ENCODE assay signal across 8 cellular contexts in the genomic region with DNA sequence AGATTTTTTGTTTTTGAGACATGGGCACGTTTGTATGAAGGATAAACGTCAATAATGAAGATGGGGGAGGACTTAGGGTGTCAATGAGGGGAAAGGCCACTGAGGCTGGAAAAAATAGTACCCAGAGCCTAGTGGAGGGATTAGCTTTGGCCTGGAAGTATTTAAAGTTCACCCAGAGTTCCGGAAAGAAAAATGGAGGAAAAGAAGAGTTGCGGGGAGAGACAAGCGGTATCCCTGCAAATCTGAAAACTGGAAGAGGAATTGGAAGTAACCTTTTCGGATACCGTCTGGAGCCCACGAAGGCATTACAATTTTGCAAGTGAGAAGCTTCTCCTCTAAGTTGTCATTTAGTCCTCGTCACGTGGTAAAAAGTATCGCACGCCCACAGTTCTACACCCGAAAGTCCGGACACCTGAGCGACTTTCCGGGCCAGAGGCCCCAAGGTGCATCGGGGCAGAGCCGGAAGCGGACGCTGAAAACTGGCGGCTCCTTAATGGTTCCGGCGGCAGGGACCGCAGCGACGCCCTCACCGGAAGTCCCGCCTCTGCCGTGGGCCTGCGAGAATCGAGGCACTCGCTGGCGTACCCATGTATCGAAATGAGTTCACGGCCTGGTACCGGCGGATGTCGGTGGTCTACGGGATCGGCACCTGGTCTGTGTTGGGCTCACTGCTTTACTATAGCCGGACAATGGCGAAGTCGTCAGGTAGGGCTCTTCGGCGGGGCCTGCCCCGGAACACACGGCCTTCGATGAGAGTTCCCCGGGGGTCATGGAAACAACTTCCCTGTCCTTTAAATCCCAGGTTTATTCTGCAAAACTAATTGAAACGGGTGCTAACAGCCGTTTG. TPM values are rescaled to one million over a fixed set of nuclear protein-coding genes. Genes with fewer than 3 reads are reported as not detected.
DNase-seq lines count a peak whose midpoint lies in the region; ATAC-seq and TF ChIP-seq lines count a peak whose summit lies in the region.

A gene with protein sequence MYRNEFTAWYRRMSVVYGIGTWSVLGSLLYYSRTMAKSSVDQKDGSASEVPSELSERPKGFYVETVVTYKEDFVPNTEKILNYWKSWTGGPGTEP (plus strand): TSS at position 541 of the 847 bp plus-strand sequence. CDS start 47 bp downstream, at position 588.

- H3K27me3 Mint-ChIP-seq in activated T-helper 2 cell treated with anti-CD3 and anti-CD28 coated beads, Interferon-gamma antibody, Interleukin-2, Interleukin-4, amounts not matched to agents 10 μg/mL and 5 μg/mL and 100 μg/mL, durations not matched to agents 14 hours and 24 hours and 36 hours (ENCODE audit: low read depth), result no peaks in the 10 kb centered on the region
- no peaks in the 10 kb centered on the region for H3K27me3 Mint-ChIP-seq in natural killer cell treated with Interleukin-12 subunit alpha and Interleukin-12 subunit beta and Interleukin-15 and Interleukin-18, amount 100 ng/mL, for 72 hours

- H3K36me3 ChIP-seq in RWPE2 (ENCODE audit: low read depth), result peaks cover 21% of the 10 kb centered on the region

- DNase-seq in EH (ENCODE audit: low read depth) (peak; percentile 86), H4 (ENCODE audit: low spot score) (peak; percentile 87), LoVo (ENCODE audit: low spot score) (peak; percentile 93), RWPE2 (ENCODE audit: low spot score) (peak; percentile 92), fibroblast of peridontal ligament (ENCODE audit: extremely low read depth) (peak; percentile 83)
- DNase-seq in activated T-helper 2 cell treated with anti-CD3 and anti-CD28 coated beads, Interferon-gamma antibody, Interleukin-2, Interleukin-4, amounts not matched to agents 10 μg/mL and 5 μg/mL and 100 μg/mL, durations not matched to agents 14 hours and 24 hours and 36 hours (ENCODE audit: low spot score), result peak; percentile 91
- DNase-seq in natural killer cell treated with Interleukin-12 subunit alpha and Interleukin-12 subunit beta and Interleukin-15 and Interleukin-18, amount 100 ng/mL, for 72 hours (ENCODE audit: low spot score), result peak; percentile 95
- peak; percentile 97 for DNase-seq in stimulated activated naive CD8-positive, alpha-beta T cell treated with anti-CD3 and anti-CD28 coated beads, Interleukin-15, Interleukin-2, amounts not matched to agents 100 U/mL and 50 U/mL, for 24 hours

- H3K4me3 Mint-ChIP-seq in activated T-helper 2 cell treated with anti-CD3 and anti-CD28 coated beads, Interferon-gamma antibody, Interleukin-2, Interleukin-4, amounts not matched to agents 10 μg/mL and 5 μg/mL and 100 μg/mL, durations not matched to agents 14 hours and 24 hours and 36 hours (ENCODE audit: low read depth), result peak within 1 kb of the TSS; percentile 97
- H3K4me3 Mint-ChIP-seq in natural killer cell treated with Interleukin-12 subunit alpha and Interleukin-12 subunit beta and Interleukin-15 and Interleukin-18, amount 100 ng/mL, for 72 hours, result peak within 1 kb of the TSS; percentile 92

- peak within 1 kb of the TSS; percentile 96 for H3K27ac Mint-ChIP-seq in activated T-helper 2 cell treated with anti-CD3 and anti-CD28 coated beads, Interferon-gamma antibody, Interleukin-2, Interleukin-4, amounts not matched to agents 10 μg/mL and 5 μg/mL and 100 μg/mL, durations not matched to agents 14 hours and 24 hours and 36 hours
- H3K27ac Mint-ChIP-seq in natural killer cell treated with Interleukin-12 subunit alpha and Interleukin-12 subunit beta and Interleukin-15 and Interleukin-18, amount 100 ng/mL, for 72 hours, result peak within 1 kb of the TSS; percentile 83 to 94

- H3K4me1 ChIP-seq in RWPE2 (ENCODE audit: insufficient read depth, poor library complexity, severe bottlenecking), result peaks cover 6% of the 10 kb centered on the region

- H3K9me3 Mint-ChIP-seq in activated T-helper 2 cell treated with anti-CD3 and anti-CD28 coated beads, Interferon-gamma antibody, Interleukin-2, Interleukin-4, amounts not matched to agents 10 μg/mL and 5 μg/mL and 100 μg/mL, durations not matched to agents 14 hours and 24 hours and 36 hours, result peaks cover 4% of the 10 kb centered on the region
- no peaks in the 10 kb centered on the region for H3K9me3 Mint-ChIP-seq in natural killer cell treated with Interleukin-12 subunit alpha and Interleukin-12 subunit beta and Interleukin-15 and Interleukin-18, amount 100 ng/mL, for 72 hours

- H3K27me3 ChIP-seq in RWPE2 (ENCODE audit: insufficient read depth, poor library complexity, severe bottlenecking), result no peaks in the 10 kb centered on the region

- peak within 1 kb of the TSS; percentile 54 for H3K27ac ChIP-seq in RWPE2 (ENCODE audit: poor library complexity, severe bottlenecking)

- intact Hi-C loops in activated T-helper 2 cell treated with anti-CD3 and anti-CD28 coated beads, Interferon-gamma antibody, Interleukin-2, Interleukin-4, amounts not matched to agents 10 μg/mL and 5 μg/mL and 100 μg/mL, durations not matched to agents 14 hours and 24 hours and 36 hours (cut with micrococcal nuclease), result loop anchor here (1.0 kb wide), 3 partner anchors 20 to 100 kb away; a partner anchor contains a TSS

- peak; percentile 98 for ATAC-seq in RWPE2 (ENCODE audit: low read depth)
- peak; percentile 100 for ATAC-seq in natural killer cell treated with Interleukin-12 subunit alpha and Interleukin-12 subunit beta and Interleukin-15 and Interleukin-18, amount 100 ng/mL, for 72 hours
- ATAC-seq in stimulated activated naive CD8-positive, alpha-beta T cell treated with anti-CD3 and anti-CD28 coated beads, Interleukin-15, Interleukin-2, amounts not matched to agents 100 U/mL and 50 U/mL, for 24 hours, result peak; percentile 99

- H3K36me3 Mint-ChIP-seq in activated T-helper 2 cell treated with anti-CD3 and anti-CD28 coated beads, Interferon-gamma antibody, Interleukin-2, Interleukin-4, amounts not matched to agents 10 μg/mL and 5 μg/mL and 100 μg/mL, durations not matched to agents 14 hours and 24 hours and 36 hours (ENCODE audit: low read depth), result peaks cover 40% of the 10 kb centered on the region
- peaks cover 11% of the 10 kb centered on the region for H3K36me3 Mint-ChIP-seq in natural killer cell treated with Interleukin-12 subunit alpha and Interleukin-12 subunit beta and Interleukin-15 and Interleukin-18, amount 100 ng/mL, for 72 hours

- H3K4me3 ChIP-seq in RWPE2 (ENCODE audit: severe bottlenecking), result peak within 1 kb of the TSS; percentile 65

- peaks cover 10% of the 10 kb centered on the region for H3K4me1 Mint-ChIP-seq in activated T-helper 2 cell treated with anti-CD3 and anti-CD28 coated beads, Interferon-gamma antibody, Interleukin-2, Interleukin-4, amounts not matched to agents 10 μg/mL and 5 μg/mL and 100 μg/mL, durations not matched to agents 14 hours and 24 hours and 36 hours (ENCODE audit: low read depth)
- H3K4me1 Mint-ChIP-seq in natural killer cell treated with Interleukin-12 subunit alpha and Interleukin-12 subunit beta and Interleukin-15 and Interleukin-18, amount 100 ng/mL, for 72 hours (ENCODE audit: low read depth in 2 of 2), result peaks cover 12 to 16% of the 10 kb centered on the region in 2 donors

- no peak for TF ChIP-seq CTCF in RWPE2 (IDR thresholded peaks at IDR 0.05; ENCODE audit: poor library complexity, severe bottlenecking)

- H3K9me3 ChIP-seq in RWPE2 (ENCODE audit: severe bottlenecking), result no peaks in the 10 kb centered on the region

RNA-seq across cellular contexts. Expression of the gene that starts here (rescaled TPM):
- 148 and 149 TPM in 2 replicates for total RNA-seq in H4 (2014; rRNA removed; shearing (Covaris generic))
- 55.0 and 60.2 TPM in 2 replicates for total RNA-seq in activated T-helper 2 cell treated with anti-CD3 and anti-CD28 coated beads, Interferon-gamma antibody, Interleukin-2, Interleukin-4, amounts not matched to agents 10 μg/mL and 5 μg/mL and 100 μg/mL, durations not matched to agents 14 hours and 24 hours and 36 hours
- 10 to 100 TPM; 41.8 to 44.4 TPM for total RNA-seq in natural killer cell treated with Interleukin-12 subunit alpha and Interleukin-12 subunit beta and Interleukin-15 and Interleukin-18, amount 100 ng/mL, for 72 hours

Comparison
In these comparisons a context has a peak if more than half of its experiments do, and no peak if none do; other contexts are left out.
1. Peak in every context shown above with its lines: DNase-seq, ATAC-seq, H3K4me3 ChIP-seq and H3K27ac ChIP-seq.